ENCODE assay signal across 8 cellular contexts in genomic region chr2:241317391-241317790, GRCh38. TPM values are rescaled to one million over a fixed set of nuclear protein-coding genes. Genes with fewer than 3 reads are reported as not detected.
DNase-seq lines count a peak whose midpoint lies in the region; ATAC-seq and TF ChIP-seq lines count a peak whose summit lies in the region.

No MANE protein-coding gene starts in this region.

- POLR2A ChIA-PET in PC-9 (lab: Charles Lee; ENCODE audit: unreplicated experiment) = interaction anchor here (0.6 kb wide), 1 partner anchor 54 kb away, joined by 3 read pairs; no protein-coding TSS in a partner anchor

- CTCF ChIA-PET in PC-9 (lab: Charles Lee) = no interaction called here

- no peak overlapping the region for H2AFZ ChIP-seq in GM23248
- no peak overlapping the region for H2AFZ ChIP-seq in PC-9

- DNase-seq in GM23248 (peak; percentile 40), PC-9 (no peak), epithelial cell of proximal tubule (ENCODE audit: low read depth) (no peak), retinal pigment epithelial cell (ENCODE audit: low read depth) (no peak), occipital lobe (lab: John Stamatoyannopoulos, UW) (no peak)

- ATAC-seq in GM21717 (IDR thresholded peaks at IDR 0.05; ENCODE audit: unreplicated experiment) (no peak), GM21381 (IDR thresholded peaks at IDR 0.05; ENCODE audit: unreplicated experiment) (no peak), HG03469 (IDR thresholded peaks at IDR 0.05; ENCODE audit: unreplicated experiment) (no peak)

- H3K9me3 ChIP-seq in GM23248 (ENCODE audit: low read depth) = no peaks in the 10 kb centered on the region
- no peaks in the 10 kb centered on the region for H3K9me3 ChIP-seq in PC-9 (ENCODE audit: insufficient read depth, low read depth)

- H3K4me2 ChIP-seq in GM23248 (ENCODE audit: unreplicated experiment) = peak overlapping the region; percentile 96
- H3K4me2 ChIP-seq in PC-9 = peak overlapping the region; percentile 78

- peak overlapping the region; percentile 97 for H3K9ac ChIP-seq in GM23248

- H4K20me1 ChIP-seq in GM23248 (ENCODE audit: insufficient read depth) = peaks cover 40% of the 10 kb centered on the region
- peaks cover 66% of the 10 kb centered on the region for H4K20me1 ChIP-seq in PC-9 (ENCODE audit: insufficient read depth)

- no peaks in the 10 kb centered on the region for H3K9me2 ChIP-seq in GM23248 (ENCODE audit: insufficient read depth)
- H3K9me2 ChIP-seq in PC-9 (ENCODE audit: insufficient read depth) = no peaks in the 10 kb centered on the region

- H3K27ac ChIP-seq in GM23248 (peak overlapping the region; percentile 89; the same call in 1 of the 2 replicates), PC-9 (no peak overlapping the region)

- no peaks in the 10 kb centered on the region for H3K36me3 ChIP-seq in GM23248 (ENCODE audit: low read depth)
- H3K36me3 ChIP-seq in PC-9 (ENCODE audit: low read depth) = peaks cover 22% of the 10 kb centered on the region

- TF ChIP-seq CTCF in PC-9 (conservative IDR thresholded peaks at IDR 0.05) (no peak), epithelial cell of proximal tubule (conservative IDR thresholded peaks at IDR 0.05; ENCODE audit: low read depth, low read length) (no peak), retinal pigment epithelial cell (conservative IDR thresholded peaks at IDR 0.05; ENCODE audit: low read depth, low read length) (no peak)

- 3 to 9% methylated on average over 4 of the region's 4 CpGs for WGBS in GM23248 (ENCODE audit: low coverage in 1 of 2, low lambda C conversion rate in 2 of 2, missing lambda C conversion rate in 2 of 2), 2 experiments

- intact Hi-C loops in PC-9 (cut with micrococcal nuclease; ENCODE audit: unreplicated experiment) = loop anchor here (5.0 kb wide), 3 partner anchors 40 to 215 kb away; partner anchors contain the start of genes FARP2, MTERF4 and STK25

- no TSS peak for BruUV-seq in PC-9 (replicated peaks; lab: Mats Ljungman, UMichigan)

- H3K4me3 ChIP-seq in GM23248 (peak overlapping the region; percentile 95), PC-9 (peak overlapping the region; percentile 95), epithelial cell of proximal tubule (ENCODE audit: low read depth, low read length) (peak overlapping the region; percentile 85), retinal pigment epithelial cell (ENCODE audit: low read length) (peak overlapping the region; percentile 91)

- in situ Hi-C loops in GM23248 (cut with MboI) = no loop called here

- H3K4me1 ChIP-seq in GM23248 (ENCODE audit: insufficient read depth) (peaks cover 59% of the 10 kb centered on the region), PC-9 (replicated peaks; ENCODE audit: insufficient read depth) (peaks cover 39% of the 10 kb centered on the region)

- no peaks in the 10 kb centered on the region for H3K27me3 ChIP-seq in GM23248 (replicated peaks; ENCODE audit: insufficient read depth)
- H3K27me3 ChIP-seq in PC-9 (ENCODE audit: insufficient read depth, low read depth) = no peaks in the 10 kb centered on the region

- peaks cover 15% of the 10 kb centered on the region for H3F3A ChIP-seq in GM23248 (ENCODE audit: insufficient read depth)
- peaks cover 7% of the 10 kb centered on the region for H3F3A ChIP-seq in PC-9 (ENCODE audit: insufficient read depth, low read depth)

- peaks cover 90% of the 10 kb centered on the region for H3K79me2 ChIP-seq in GM23248 (ENCODE audit: insufficient read depth)
- H3K79me2 ChIP-seq in PC-9 (ENCODE audit: low read depth) = peaks cover 92% of the 10 kb centered on the region

RNA-seq across cellular contexts. Expression of gene SEPTIN2, which starts 1.7 kb away (rescaled TPM):
- 480 and 499 TPM in 2 replicates for total RNA-seq in GM23248 (2014; rRNA removed; shearing (Covaris generic))
- 512 and 518 TPM in 2 replicates for polyA plus RNA-seq in GM23248 (2016; fragmentation: Nextera tagmentation; extraction: Ambion mirVana)
- total RNA-seq in PC-9 (2021) (431 and 500 TPM in 2 replicates), epithelial cell of proximal tubule (299 and 366 TPM in 2 replicates), occipital lobe (266 TPM)

RNA-seq across cellular contexts. Expression of gene HDLBP, which starts 1.9 kb away (rescaled TPM):
- total RNA-seq in GM23248 (2014; rRNA removed; shearing (Covaris generic)) = 707 and 711 TPM in 2 replicates
- polyA plus RNA-seq in GM23248 (2016; fragmentation: Nextera tagmentation; extraction: Ambion mirVana) = 602 and 613 TPM in 2 replicates
- total RNA-seq in PC-9 (2021) (715 and 908 TPM in 2 replicates), epithelial cell of proximal tubule (326 and 374 TPM in 2 replicates), occipital lobe (138 TPM)

RNA-seq across cellular contexts. Expression of gene FARP2, which starts 38.7 kb away (rescaled TPM):
- total RNA-seq in GM23248 (2014; rRNA removed; shearing (Covaris generic)) = 39.0 and 45.9 TPM in 2 replicates
- polyA plus RNA-seq in GM23248 (2016; fragmentation: Nextera tagmentation; extraction: Ambion mirVana) = 30.9 and 39.7 TPM in 2 replicates
- total RNA-seq in PC-9 (2021) (81.5 and 89.1 TPM in 2 replicates), epithelial cell of proximal tubule (34.2 and 43.3 TPM in 2 replicates), occipital lobe (43.7 TPM)
